In the genomic region with DNA sequence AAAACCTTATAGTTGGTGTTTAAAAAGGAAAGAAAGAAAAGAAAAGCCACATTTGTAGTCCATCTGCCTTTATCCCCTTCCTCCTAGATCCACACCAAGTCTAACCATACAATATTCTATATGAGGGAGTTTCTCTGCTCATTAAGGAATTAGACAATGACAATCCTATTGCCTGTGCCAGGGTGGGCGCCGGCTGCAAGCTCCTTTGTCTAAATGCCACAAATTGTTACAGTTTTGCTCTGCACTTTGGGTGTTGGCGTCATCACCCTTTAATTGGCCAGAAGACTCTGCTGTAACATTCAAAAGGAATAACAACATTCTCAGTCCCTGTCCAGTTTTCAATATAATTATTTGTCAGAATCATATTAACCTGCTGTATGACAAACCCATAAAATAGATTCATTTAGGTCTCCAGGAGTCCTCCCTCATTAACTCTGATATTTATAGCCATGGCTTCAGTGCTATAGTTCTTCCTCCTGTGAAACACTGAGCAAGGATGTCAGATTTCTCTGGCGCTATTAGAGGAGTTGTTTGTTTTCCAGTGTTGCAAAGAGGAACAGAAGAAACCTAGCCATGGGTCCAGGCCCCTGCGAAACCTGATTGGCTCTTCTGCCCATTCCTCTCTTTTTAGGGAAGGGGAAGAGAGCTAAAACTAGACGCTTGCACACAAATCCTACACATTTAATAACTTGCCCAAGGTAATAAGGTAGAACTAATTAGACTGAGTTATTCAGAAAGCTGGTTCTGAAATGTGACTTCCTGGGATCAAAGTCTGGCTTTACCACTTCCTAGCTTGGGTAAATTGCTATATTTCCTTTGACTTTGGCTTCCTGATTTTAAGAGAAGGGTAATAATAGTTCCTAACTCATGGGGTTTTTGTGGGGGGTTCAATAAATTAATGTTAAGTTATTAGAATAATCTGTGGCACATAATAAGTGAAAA, we compare ENCODE assay signal across 18 cellular contexts.
DNase-seq lines count a peak whose midpoint lies in the region; ATAC-seq and TF ChIP-seq lines count a peak whose summit lies in the region.
"Had no signal": no experiment of that assay in that cellular context is flagged by ENCODE, and none has a peak within 500 bp of the region (broad histone marks: within the 10 kb centered on the region; RNA-seq: fewer than 3 reads in every experiment).

No MANE protein-coding gene starts in this region.

- H3K4me3 Mint-ChIP-seq in brain (no peak overlapping the region), neural crest cell (no peak overlapping the region)
- H3K4me3 Mint-ChIP-seq: activated naive CD4-positive, alpha-beta T cell treated with anti-CD3 and anti-CD28 coated beads for 36 hours; natural killer cell treated with Interleukin-12 subunit alpha and Interleukin-12 subunit beta and Interleukin-15 and Interleukin-18, amount 100 ng/mL, for 72 hours had no signal

- H3K27me3 Mint-ChIP-seq in brain: peaks cover 4% of the 10 kb centered on the region
- no peaks in the 10 kb centered on the region for H3K27me3 Mint-ChIP-seq in neural crest cell (ENCODE audit: low read depth)
- H3K27me3 Mint-ChIP-seq: natural killer cell treated with Interleukin-12 subunit alpha and Interleukin-12 subunit beta and Interleukin-15 and Interleukin-18, amount 100 ng/mL, for 72 hours had no signal

- in situ Hi-C loops in KBM-7 (cut with MboI; ENCODE audit: low pct_unique_long_range_greater_than_20kb, low sequenced_read_pairs): no loop called here

- H3K27ac Mint-ChIP-seq in brain (peak overlapping the region in 4 of 5 experiments; percentile 33 to 73 (median 61)), neural crest cell (ENCODE audit: unreplicated experiment) (peak overlapping the region; percentile 47)
- H3K27ac Mint-ChIP-seq: activated naive CD4-positive, alpha-beta T cell treated with anti-CD3 and anti-CD28 coated beads for 36 hours had no signal

- TF ChIP-seq CTCF in brain (conservative IDR thresholded peaks at IDR 0.05) (no peak), neural crest cell (conservative IDR thresholded peaks at IDR 0.05) (no peak)

- peaks cover 60% of the 10 kb centered on the region for H3K4me1 Mint-ChIP-seq in brain
- H3K4me1 Mint-ChIP-seq in neural crest cell: peaks cover 24% of the 10 kb centered on the region

- no peak for ATAC-seq in Right ventricle myocardium inferior
- ATAC-seq: foreskin keratinocyte; natural killer cell treated with Interleukin-12 subunit alpha and Interleukin-12 subunit beta and Interleukin-15 and Interleukin-18, amount 100 ng/mL, for 72 hours had no signal

- H3K36me3 Mint-ChIP-seq in brain: no peaks in the 10 kb centered on the region
- H3K36me3 Mint-ChIP-seq in neural crest cell (ENCODE audit: low read depth): no peaks in the 10 kb centered on the region
- H3K36me3 Mint-ChIP-seq: natural killer cell treated with Interleukin-12 subunit alpha and Interleukin-12 subunit beta and Interleukin-15 and Interleukin-18, amount 100 ng/mL, for 72 hours had no signal

- peaks cover 0 to 1% (median 0%) of the 10 kb centered on the region in 5 experiments for H3K9me3 Mint-ChIP-seq in brain
- peaks cover 3% of the 10 kb centered on the region for H3K9me3 Mint-ChIP-seq in neural crest cell
- H3K9me3 Mint-ChIP-seq: activated naive CD4-positive, alpha-beta T cell treated with anti-CD3 and anti-CD28 coated beads for 36 hours; natural killer cell treated with Interleukin-12 subunit alpha and Interleukin-12 subunit beta and Interleukin-15 and Interleukin-18, amount 100 ng/mL, for 72 hours had no signal

- intact Hi-C loops in Right ventricle myocardium inferior (cut with DNase I): no loop called here

- DNase-seq in NOMO-1 treated with DMSO at 0.1 percent for 48 hours (lab: John Stamatoyannopoulos, UW; ENCODE audit: unreplicated experiment) (peak; percentile 16), NOMO-1 treated with dmso at 0.1 percent for 144 hours (lab: John Stamatoyannopoulos, UW; ENCODE audit: unreplicated experiment) (no peak), KBM-7 (peak; percentile 32), neural crest cell (ENCODE audit: low read depth, low spot score) (no peak), NCI-H1417 treated with DMSO at 0.1 percent for 48 hours (lab: John Stamatoyannopoulos, UW) (no peak), RPMI8226 (no peak), Right ventricle myocardium inferior (ENCODE audit: missing footprints) (no peak)
- DNase-seq: 8988T; activated naive CD4-positive, alpha-beta T cell treated with anti-CD3 and anti-CD28 coated beads for 36 hours; foreskin keratinocyte; Karpas-422; NK-92 treated with Interleukin-12 subunit alpha and Interleukin-12 subunit beta, amount 100 ng/mL, for 24 hours; SHP77 treated with DMSO at 0.1 percent for 48 hours; sigmoid colon; stimulated activated CD4-positive, alpha-beta T cell treated with anti-CD3 and anti-CD28 coated beads, Interleukin-4, amount 100 ng/mL, for 24 hours; tibial artery had no signal

Comparison
In these comparisons a context has a peak if more than half of its experiments do, and no peak if none do; other contexts are left out.
1. DNase-seq: peak in NOMO-1 treated with DMSO at 0.1 percent for 48 hours (single experiment) and KBM-7 (single experiment); none in NOMO-1 treated with dmso at 0.1 percent for 144 hours (single experiment), neural crest cell (single experiment), NCI-H1417 treated with DMSO at 0.1 percent for 48 hours (single experiment), RPMI8226 (single experiment) and Right ventricle myocardium inferior (single experiment).